ENCODE assay signal across 8 cellular contexts in genomic region chr4:184649026-184649970, GRCh38. TPM values are rescaled to one million over a fixed set of nuclear protein-coding genes. Genes with fewer than 3 reads are reported as not detected.
A peak's percentile ranks its signal among the peaks of the same experiment; 100 is the strongest.
DNase-seq lines count a peak whose midpoint lies in the region; ATAC-seq and TF ChIP-seq lines count a peak whose summit lies in the region.

Gene CASP3, minus strand, starts transcription at chr4:184649447. Its CDS starts 10,994 bp downstream, at chr4:184638453.
Gene PRIMPOL, plus strand, starts transcription at chr4:184649738. Its CDS starts 7,403 bp downstream, at chr4:184657141.

- H3K27ac ChIP-seq in mammary epithelial cell (ENCODE audit: insufficient read depth, low read depth, low read length) (peak within 1 kb of the TSS; percentile 97), spleen (peak within 1 kb of the TSS; percentile 93 to 99 (median 96))

- WGBS in mammary epithelial cell (ENCODE audit: low coverage, missing lambda C conversion rate): 0% methylated on average over 9 of the region's 90 CpGs
- WGBS in spleen, 5 donors: 1 to 2% (median 1%) methylated on average over 14 to 90 of the region's 90 CpGs

- CTCF ChIA-PET in mammary epithelial cell (lab: Charles Lee; ENCODE audit: low non-redundant PET): interaction anchor here (0.6 to 1.0 kb wide), 6 partner anchors 85 to 447 kb away, joined by 3 to 7 read pairs (median 6); partner anchors contain the start of gene CENPU

- H3K27me3 ChIP-seq in mammary epithelial cell (ENCODE audit: insufficient read depth, low read length) (no peaks in the 10 kb centered on the region), spleen (replicated peaks in 1 of 7) (no peaks in the 10 kb centered on the region)

- dilution Hi-C loops in mammary epithelial cell (cut with HindIII; ENCODE audit: low sequenced_read_pairs): loop anchor here (5.0 kb wide), 1 partner anchor 82 kb away; no protein-coding TSS in a partner anchor

- in situ Hi-C loops in GM18951 (cut with MboI; ENCODE audit: low sequenced_read_pairs, unreplicated experiment): no loop called here
- in situ Hi-C loops in mammary epithelial cell (cut with MboI; ENCODE audit: low sequenced_read_pairs in 2 of 2): no loop called here

- TF ChIP-seq CTCF in WI38 (IDR thresholded peaks at IDR 0.05; ENCODE audit: low read depth, low read length) (no peak), mammary epithelial cell (conservative IDR thresholded peaks at IDR 0.05 in 1 of 2, IDR thresholded peaks at IDR 0.05 in 1 of 2; ENCODE audit: extremely low read depth in 1 of 2, insufficient read depth in 1 of 2, low read depth in 1 of 2, low read length in 2 of 2) (peak in 1 of 2 donors; percentile 55), spleen (IDR thresholded peaks at IDR 0.05 in 8 of 11, conservative IDR thresholded peaks at IDR 0.05 in 3 of 11) (peak in 9 of 11 experiments; percentile 12 to 63 (median 41))

- H3K9ac ChIP-seq in mammary epithelial cell (ENCODE audit: insufficient read depth, low read length): peak within 1 kb of the TSS; percentile 98

- peak within 1 kb of the TSS; percentile 89 for H3K4me2 ChIP-seq in mammary epithelial cell (ENCODE audit: insufficient read depth, low read depth, low read length)

- H3K4me3 ChIP-seq in WI38 (ENCODE audit: low read depth, low read length): peak within 1 kb of the TSS; percentile 87
- H3K4me3 ChIP-seq in mammary epithelial cell (replicated peaks in 1 of 3; ENCODE audit: insufficient read depth in 1 of 3, low read depth in 2 of 3, low read length in 3 of 3): peak within 1 kb of the TSS; percentile 78 to 80 (median 79)
- H3K4me3 ChIP-seq in spleen: peak within 1 kb of the TSS; percentile 64 to 90 (median 78)

- H3K4me1 ChIP-seq in mammary epithelial cell (ENCODE audit: insufficient read depth, low read length) (peaks cover 19% of the 10 kb centered on the region), spleen (peaks cover 36 to 68% (median 52%) of the 10 kb centered on the region in 6 donors)

- no TSS peak for BruUV-seq in mammary epithelial cell (replicated peaks; lab: Mats Ljungman, UMichigan)

- peak; percentile 94 for DNase-seq in AG08396 (ENCODE audit: low spot score)
- DNase-seq in NCI-H2227 treated with DMSO at 0.1 percent for 48 hours (lab: John Stamatoyannopoulos, UW): peak; percentile 81
- DNase-seq in mammary epithelial cell: peak; percentile 95
- DNase-seq in inferior parietal cortex (ENCODE audit: extremely low spot score): peak; percentile 88
- peak; percentile 100 for DNase-seq in spleen

- peak; percentile 84 for ATAC-seq in HG03175 (IDR thresholded peaks at IDR 0.05; ENCODE audit: unreplicated experiment)

- H4K20me1 ChIP-seq in mammary epithelial cell (ENCODE audit: insufficient read depth, low read length): no peaks in the 10 kb centered on the region

- TF ChIP-seq POLR2A in GM18951 (IDR thresholded peaks at IDR 0.05; ENCODE audit: extremely low read depth, insufficient read depth, insufficient read length) (peak; percentile 95), spleen (IDR thresholded peaks at IDR 0.05) (peak in 2 of 3 donors; percentile 71 to 94)

- intact Hi-C loops in mammary epithelial cell (cut with micrococcal nuclease): loop anchor here (1.0 to 10.0 kb wide), 10 partner anchors 40 to 446 kb away; partner anchors contain the start of genes ACSL1, CENPU and IRF2
- intact Hi-C loops in spleen (cut with DNase I; ENCODE audit: low total_unique reads): loop anchor here (10.0 kb wide), 1 partner anchor 104 kb away; no protein-coding TSS in a partner anchor

- H3K9me3 ChIP-seq in mammary epithelial cell (replicated peaks; ENCODE audit: insufficient read depth, low read length) (no peaks in the 10 kb centered on the region), spleen (no peaks in the 10 kb centered on the region)

- peaks cover 64% of the 10 kb centered on the region for H3K79me2 ChIP-seq in mammary epithelial cell (ENCODE audit: insufficient read depth, low read length)

- H2AFZ ChIP-seq in mammary epithelial cell (ENCODE audit: low read depth, low read length): peak within 1 kb of the TSS; percentile 93

- H3K36me3 ChIP-seq in mammary epithelial cell (ENCODE audit: insufficient read depth, low read length): peaks cover 4% of the 10 kb centered on the region
- peaks cover 0 to 32% (median 0%) of the 10 kb centered on the region in 6 donors for H3K36me3 ChIP-seq in spleen

RNA-seq across cellular contexts. Expression of gene CASP3, which starts in this region (rescaled TPM):
- 10 to 100 TPM; 34.2 to 43.0 TPM for total RNA-seq in mammary epithelial cell
- polyA plus RNA-seq in mammary epithelial cell: 18.9 TPM
- 9.7 TPM for polyA minus RNA-seq in mammary epithelial cell
- total RNA-seq in spleen: 10 to 100 TPM; 26.1 to 48.3 (median 30.3) TPM
- 10 to 100 TPM; 12.1 to 21.2 (median 20.2) TPM for polyA plus RNA-seq in spleen

RNA-seq across cellular contexts. Expression of gene PRIMPOL, which starts in this region (rescaled TPM):
- total RNA-seq in mammary epithelial cell (10 to 100 TPM in 1 of 2 donors, 1 to 10 TPM in 1; 8.0 to 19.9 TPM), spleen (10 to 100 TPM; 17.0 to 46.7 (median 22.8) TPM)
- polyA plus RNA-seq in mammary epithelial cell (10.3 TPM), spleen (10 to 100 TPM; 27.1 to 39.9 (median 39.2) TPM)
- polyA minus RNA-seq in mammary epithelial cell: 7.3 TPM

Comparison
In these comparisons a context has a peak if more than half of its experiments do, and no peak if none do; other contexts are left out.
1. Peak in every context shown above with its lines: DNase-seq, ATAC-seq, H3K4me3 ChIP-seq and H3K27ac ChIP-seq.